25 cellular contexts compared by ENCODE assay signal in the genomic region with DNA sequence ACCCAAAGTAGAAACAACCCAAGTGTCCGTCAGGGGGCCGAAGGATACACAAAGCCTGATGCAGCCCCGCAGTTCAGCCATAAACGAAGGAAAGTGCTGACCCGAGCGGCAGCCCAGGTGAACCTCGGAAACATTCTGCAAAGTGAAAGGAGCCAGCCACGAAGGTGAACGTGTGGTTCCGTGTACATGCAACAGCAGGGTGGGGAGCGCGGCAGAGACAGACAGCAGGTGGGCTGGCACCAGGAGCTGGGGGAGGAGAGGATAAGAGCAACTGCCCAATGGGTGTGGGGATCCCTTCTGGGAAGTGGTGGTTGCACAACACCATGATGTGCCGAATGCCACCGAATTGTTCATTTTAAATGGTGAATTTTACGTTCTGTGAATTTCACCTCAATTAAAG.
DNase-seq lines count a peak whose midpoint lies in the region; ATAC-seq and TF ChIP-seq lines count a peak whose summit lies in the region.
"Had no signal": no experiment of that assay in that cellular context is flagged by ENCODE, and none has a peak within 500 bp of the region (broad histone marks: within the 10 kb centered on the region; RNA-seq: fewer than 3 reads in every experiment).

No MANE protein-coding gene starts in this region.

- intact Hi-C loops in Calu3 (cut with micrococcal nuclease; ENCODE audit: unreplicated experiment) = no loop called here

- no peak for DNase-seq in activated naive CD4-positive, alpha-beta T cell treated with anti-CD3 and anti-CD28 coated beads, Interleukin-2, amount 50 U/mL, for 72 hours (ENCODE audit: low spot score in 2 of 2)
- DNase-seq in activated naive CD4-positive, alpha-beta T cell treated with Interleukin-2 at 50 U/mL for 16 hours = no peak
- DNase-seq in Calu3 (no peak), WERI-Rb-1 (peak; percentile 11), neural crest cell (ENCODE audit: low read depth, low spot score) (no peak), pons (ENCODE audit: low spot score) (no peak)
- DNase-seq in activated effector memory CD4-positive, alpha-beta T cell treated with anti-CD3 and anti-CD28 coated beads, Interleukin-2, amount 50 U/mL, for 16 hours = no peak
- DNase-seq: AML-193; CD4-positive, alpha-beta memory T cell; COR-L47; DMS79; EL; GDM1; H9; KG1; MM.1S; NCI-H2029 treated with DMSO at 0.1 percent for 48 hours; NCI-H446 treated with DMSO at 0.1 percent for 48 hours; NCI-H526; NCI-H82; NK-92 treated with Interleukin-12 subunit alpha and Interleukin-12 subunit beta, amount 100 ng/mL, for 24 hours; PC-3; SJCRH30 had no signal

- no peaks in the 10 kb centered on the region for H3K27me3 Mint-ChIP-seq in Calu3 (ENCODE audit: unreplicated experiment)
- H3K27me3 Mint-ChIP-seq in neural crest cell (ENCODE audit: low read depth) = no peaks in the 10 kb centered on the region
- H3K27me3 Mint-ChIP-seq: CD4-positive, alpha-beta memory T cell had no signal

- BruUV-seq in Calu3 (replicated peaks; lab: Mats Ljungman, UMichigan) = no TSS peak

- peaks cover 0 to 6% of the 10 kb centered on the region in 2 donors for H3K36me3 Mint-ChIP-seq in activated naive CD4-positive, alpha-beta T cell treated with anti-CD3 and anti-CD28 coated beads, Interleukin-2, amount 50 U/mL, for 72 hours
- peaks cover 47% of the 10 kb centered on the region for H3K36me3 Mint-ChIP-seq in Calu3 (ENCODE audit: insufficient read depth, unreplicated experiment)
- H3K36me3 Mint-ChIP-seq in neural crest cell (ENCODE audit: low read depth) = peaks cover 31% of the 10 kb centered on the region

- peaks cover 6 to 11% of the 10 kb centered on the region in 2 donors for H3K9me3 Mint-ChIP-seq in activated naive CD4-positive, alpha-beta T cell treated with anti-CD3 and anti-CD28 coated beads, Interleukin-2, amount 50 U/mL, for 72 hours
- H3K9me3 Mint-ChIP-seq in Calu3 (ENCODE audit: low read depth, unreplicated experiment) = no peaks in the 10 kb centered on the region
- peaks cover 9% of the 10 kb centered on the region for H3K9me3 Mint-ChIP-seq in neural crest cell
- H3K9me3 Mint-ChIP-seq: CD4-positive, alpha-beta memory T cell; H9 had no signal

- H3K27ac ChIP-seq in WERI-Rb-1 = no peak overlapping the region
- H3K27ac ChIP-seq: A549; BLaER1 treated with 17β-estradiol and CSF1 and Interleukin-3, amounts not matched to agents 10 nM and 100 nM; SJCRH30 had no signal

- no peaks in the 10 kb centered on the region for H3K9me3 ChIP-seq in WERI-Rb-1 (ENCODE audit: severe bottlenecking)
- H3K9me3 ChIP-seq: A549; BLaER1 treated with 17β-estradiol and CSF1 and Interleukin-3, amounts not matched to agents 10 nM and 100 nM; SJCRH30 had no signal

- H3K36me3 ChIP-seq in WERI-Rb-1 = peaks cover 13% of the 10 kb centered on the region

- CTCF ChIA-PET in Calu3 (lab: Charles Lee) = no interaction called here

- H3K4me3 ChIP-seq in WERI-Rb-1 (ENCODE audit: low read depth, low read length) = no peak overlapping the region
- H3K4me3 ChIP-seq: A549; BLaER1 treated with 17β-estradiol and CSF1 and Interleukin-3, amounts not matched to agents 10 nM and 100 nM; SJCRH30 had no signal

- no peak for TF ChIP-seq CTCF in Calu3 (IDR thresholded peaks at IDR 0.05; ENCODE audit: unreplicated experiment)
- TF ChIP-seq CTCF in WERI-Rb-1 (IDR thresholded peaks at IDR 0.05; ENCODE audit: low read depth, low read length) = no peak
- no peak for TF ChIP-seq CTCF in neural crest cell (conservative IDR thresholded peaks at IDR 0.05)

- ATAC-seq in activated naive CD4-positive, alpha-beta T cell treated with anti-CD3 and anti-CD28 coated beads, Interleukin-2, amount 50 U/mL, for 72 hours = no peak
- ATAC-seq: PC-3 had no signal

- H3K27ac Mint-ChIP-seq in activated naive CD4-positive, alpha-beta T cell treated with anti-CD3 and anti-CD28 coated beads, Interleukin-2, amount 50 U/mL, for 72 hours = peak overlapping the region; percentile 29 to 50
- peak overlapping the region; percentile 28 for H3K27ac Mint-ChIP-seq in Calu3 (ENCODE audit: unreplicated experiment)
- H3K27ac Mint-ChIP-seq in neural crest cell (ENCODE audit: unreplicated experiment) = no peak overlapping the region

- H3K4me3 Mint-ChIP-seq in Calu3 (ENCODE audit: low read depth, unreplicated experiment) (no peak overlapping the region), neural crest cell (peak overlapping the region; percentile 31)
- H3K4me3 Mint-ChIP-seq: H9 had no signal

- H3K4me1 Mint-ChIP-seq in Calu3 (ENCODE audit: low read depth, unreplicated experiment) (peaks cover 9% of the 10 kb centered on the region), neural crest cell (peaks cover 4% of the 10 kb centered on the region)

- H3K27me3 ChIP-seq in WERI-Rb-1 (ENCODE audit: insufficient read depth, low read depth, severe bottlenecking) = no peaks in the 10 kb centered on the region
- H3K27me3 ChIP-seq: BLaER1 treated with 17β-estradiol and CSF1 and Interleukin-3, amounts not matched to agents 10 nM and 100 nM; SJCRH30 had no signal
